8 cellular contexts compared by ENCODE assay signal in genomic region chr11:14904745-14905103, GRCh38. TPM values are rescaled to one million over a fixed set of nuclear protein-coding genes. Genes with fewer than 3 reads are reported as not detected.
A peak's percentile ranks its signal among the peaks of the same experiment; 100 is the strongest.
DNase-seq lines count a peak whose midpoint lies in the region; ATAC-seq and TF ChIP-seq lines count a peak whose summit lies in the region.

No MANE protein-coding gene starts in this region.

- peak overlapping the region; percentile 89 to 97 (median 97) for H3K4me3 Mint-ChIP-seq in CD4-positive, CD25-positive, alpha-beta regulatory T cell

- peak overlapping the region; percentile 95 to 96 (median 96) for H3K27ac Mint-ChIP-seq in CD4-positive, CD25-positive, alpha-beta regulatory T cell

- H3K9me3 Mint-ChIP-seq in CD4-positive, CD25-positive, alpha-beta regulatory T cell = no peaks in the 10 kb centered on the region

- H3K9ac ChIP-seq in mucosa of rectum (ENCODE audit: low read depth in 1 of 2, low read length in 2 of 2) = peak overlapping the region; percentile 60 to 79

- H3K4me1 Mint-ChIP-seq in CD4-positive, CD25-positive, alpha-beta regulatory T cell = peaks cover 16 to 44% (median 25%) of the 10 kb centered on the region in 4 donors

- no peaks in the 10 kb centered on the region for H3K27me3 ChIP-seq in CD4-positive, CD25-positive, alpha-beta regulatory T cell (ENCODE audit: control insufficient read depth, insufficient read depth, low read length)
- H3K27me3 ChIP-seq in mucosa of rectum (ENCODE audit: control insufficient read depth in 2 of 2, insufficient read depth in 2 of 2, low read length in 2 of 2) = no peaks in the 10 kb centered on the region

- no peaks in the 10 kb centered on the region for H3K36me3 ChIP-seq in CD4-positive, CD25-positive, alpha-beta regulatory T cell (ENCODE audit: control insufficient read depth, insufficient read depth, low read length)
- H3K36me3 ChIP-seq in mucosa of rectum (ENCODE audit: control insufficient read depth in 2 of 2, insufficient read depth in 2 of 2, low read length in 2 of 2) = no peaks in the 10 kb centered on the region

- peak overlapping the region; percentile 86 for H3K4me3 ChIP-seq in CD4-positive, CD25-positive, alpha-beta regulatory T cell (ENCODE audit: low read depth, low read length)
- H3K4me3 ChIP-seq in epithelial cell of proximal tubule (ENCODE audit: low read depth, low read length) (peak overlapping the region; percentile 68), mucosa of rectum (ENCODE audit: low read length in 2 of 2) (peak overlapping the region; percentile 68 to 81)

- peak; percentile 68 to 77 (median 73) for DNase-seq in CD4-positive, CD25-positive, alpha-beta regulatory T cell
- DNase-seq in M059J (ENCODE audit: low read depth) = peak; percentile 53
- peak; percentile 85 for DNase-seq in activated CD8-positive, alpha-beta memory T cell treated with anti-CD3 and anti-CD28 coated beads, Interleukin-2, amount 50 U/mL, for 4 hours
- DNase-seq in epithelial cell of proximal tubule (ENCODE audit: low read depth) = no peak
- DNase-seq in stimulated activated CD8-positive, alpha-beta memory T cell treated with anti-CD3 and anti-CD28 coated beads, Interleukin-4, amount 100 ng/mL, for 24 hours (ENCODE audit: low read depth) = peak; percentile 76
- DNase-seq in NCI-H748 treated with DMSO at 0.1 percent for 48 hours (lab: John Stamatoyannopoulos, UW) = no peak

- H3K27me3 Mint-ChIP-seq in CD4-positive, CD25-positive, alpha-beta regulatory T cell = peaks cover 6% of the 10 kb centered on the region

- peak; percentile 44 to 49 for ATAC-seq in CD4-positive, CD25-positive, alpha-beta regulatory T cell (ENCODE audit: low read depth in 2 of 2)
- peak; percentile 51 for ATAC-seq in GM21528 (IDR thresholded peaks at IDR 0.05; ENCODE audit: low FRiP score, unreplicated experiment)

- peak overlapping the region; percentile 55 for H3K27ac ChIP-seq in CD4-positive, CD25-positive, alpha-beta regulatory T cell (ENCODE audit: insufficient read depth, low read length, poor library complexity, severe bottlenecking)
- H3K27ac ChIP-seq in mucosa of rectum (ENCODE audit: low read depth in 2 of 2, low read length in 2 of 2) = no peak overlapping the region

- peak; percentile 92 for TF ChIP-seq CTCF in epithelial cell of proximal tubule (conservative IDR thresholded peaks at IDR 0.05; ENCODE audit: low read depth, low read length)

- no peaks in the 10 kb centered on the region for H3K36me3 Mint-ChIP-seq in CD4-positive, CD25-positive, alpha-beta regulatory T cell

- no peaks in the 10 kb centered on the region for H3K9me3 ChIP-seq in CD4-positive, CD25-positive, alpha-beta regulatory T cell (ENCODE audit: control insufficient read depth in 2 of 2, low read length in 2 of 2)
- H3K9me3 ChIP-seq in mucosa of rectum (ENCODE audit: control insufficient read depth in 2 of 2, low read length in 2 of 2) = no peaks in the 10 kb centered on the region

- peaks cover 27% of the 10 kb centered on the region for H3K4me1 ChIP-seq in CD4-positive, CD25-positive, alpha-beta regulatory T cell (ENCODE audit: control insufficient read depth, insufficient read depth, low read length, poor library complexity, severe bottlenecking)
- H3K4me1 ChIP-seq in mucosa of rectum (ENCODE audit: control insufficient read depth in 2 of 2, insufficient read depth in 2 of 2, low read length in 2 of 2) = peaks cover 8 to 13% of the 10 kb centered on the region in 2 donors

RNA-seq across cellular contexts. Expression of gene CYP2R1, which starts 12.7 kb away (rescaled TPM):
- 18.2 TPM for total RNA-seq in CD4-positive, CD25-positive, alpha-beta regulatory T cell
- 10 to 100 TPM; 12.9 to 20.0 (median 14.9) TPM for polyA plus RNA-seq in CD4-positive, CD25-positive, alpha-beta regulatory T cell
- 6.9 and 7.8 TPM in 2 replicates for total RNA-seq in M059J (2014; rRNA removed; shearing (Covaris generic))
- total RNA-seq in epithelial cell of proximal tubule = 6.2 and 9.8 TPM in 2 replicates

Comparison
In these comparisons a context has a peak if more than half of its experiments do, and no peak if none do; other contexts are left out.
1. DNase-seq: peak in CD4-positive, CD25-positive, alpha-beta regulatory T cell (3 of 3), M059J (single experiment), activated CD8-positive, alpha-beta memory T cell treated with anti-CD3 and anti-CD28 coated beads, Interleukin-2, amount 50 U/mL, for 4 hours (single experiment) and stimulated activated CD8-positive, alpha-beta memory T cell treated with anti-CD3 and anti-CD28 coated beads, Interleukin-4, amount 100 ng/mL, for 24 hours (single experiment); none in epithelial cell of proximal tubule (single experiment) and NCI-H748 treated with DMSO at 0.1 percent for 48 hours (single experiment).
2. Peak in every context shown above with its lines, with median percentiles within 50 percentile points of each other: H3K4me3 ChIP-seq.